Comparison of ENCODE assay signal across 1 cellular context in genomic region chr18:22504251-22504650, GRCh38.
TF ChIP-seq lines count a peak whose summit lies in the region.

No MANE protein-coding gene starts in this region.

TF ChIP-seq in WTC11, 78 proteins besides CTCF, POLR2A, EP300 and RAD21:
- TF ChIP-seq PRDM15 (CRISPR knock-in tag; IDR thresholded peaks at IDR 0.05) (no peak), ZNF396 (CRISPR knock-in tag; IDR thresholded peaks at IDR 0.05; ENCODE audit: borderline replicate concordance) (no peak), TEAD1 (CRISPR knock-in tag; IDR thresholded peaks at IDR 0.05) (no peak), NR3C1 (CRISPR knock-in tag; conservative IDR thresholded peaks at IDR 0.05; ENCODE audit: low read depth) (no peak), TEAD4 (CRISPR knock-in tag; IDR thresholded peaks at IDR 0.05) (no peak), SMAD4 (CRISPR knock-in tag; IDR thresholded peaks at IDR 0.05) (no peak), ZNF425 (CRISPR knock-in tag; conservative IDR thresholded peaks at IDR 0.05) (no peak), ELF4 (CRISPR knock-in tag; IDR thresholded peaks at IDR 0.05; ENCODE audit: low read depth) (no peak), ETV6 (CRISPR knock-in tag; IDR thresholded peaks at IDR 0.05) (no peak)
